ENCODE assay signal across 10 cellular contexts in genomic region chr2:195898505-195898904, GRCh38.
DNase-seq lines count a peak whose midpoint lies in the region; ATAC-seq and TF ChIP-seq lines count a peak whose summit lies in the region.
"Had no signal": no experiment of that assay in that cellular context is flagged by ENCODE, and none has a peak within 500 bp of the region (broad histone marks: within the 10 kb centered on the region; RNA-seq: fewer than 3 reads in every experiment).

No MANE protein-coding gene starts in this region.

- peak overlapping the region; percentile 50 for H3K27ac ChIP-seq in GM23248
- no peak overlapping the region for H3K27ac ChIP-seq in gastroesophageal sphincter
- no peak overlapping the region for H3K27ac ChIP-seq in prostate gland
- H3K27ac ChIP-seq: right lobe of liver had no signal

- peaks cover 23% of the 10 kb centered on the region; the same call in 1 of the 2 replicates for H3F3A ChIP-seq in GM23248 (ENCODE audit: insufficient read depth)

- ATAC-seq in gastroesophageal sphincter (peak; percentile 55), HG03025 (IDR thresholded peaks at IDR 0.05; ENCODE audit: low FRiP score, unreplicated experiment) (no peak), GM19463 (IDR thresholded peaks at IDR 0.05; ENCODE audit: unreplicated experiment) (no peak), HG02884 (IDR thresholded peaks at IDR 0.05; ENCODE audit: unreplicated experiment) (no peak)
- ATAC-seq: GM12878, right lobe of liver had no signal

- CTCF ChIA-PET in GM10248 (lab: Yijun Ruan, JAX) = interaction anchor here (1.0 kb wide), 1 partner anchor 8 kb away, joined by 4 read pairs; no protein-coding TSS in a partner anchor

- H3K36me3 ChIP-seq in GM23248 (ENCODE audit: low read depth) (no peaks in the 10 kb centered on the region), gastroesophageal sphincter (no peaks in the 10 kb centered on the region), prostate gland (no peaks in the 10 kb centered on the region)
- H3K36me3 ChIP-seq: right lobe of liver had no signal

- H3K4me3 ChIP-seq in GM23248 (peak overlapping the region; percentile 22), gastroesophageal sphincter (no peak overlapping the region), prostate gland (no peak overlapping the region)
- H3K4me3 ChIP-seq: GM12878, right lobe of liver had no signal

- H3K4me1 ChIP-seq in GM23248 (ENCODE audit: insufficient read depth) = peaks cover 20% of the 10 kb centered on the region
- H3K4me1 ChIP-seq in gastroesophageal sphincter = peaks cover 0 to 8% (median 0%) of the 10 kb centered on the region in 3 donors
- H3K4me1 ChIP-seq in prostate gland (replicated peaks) = no peaks in the 10 kb centered on the region
- H3K4me1 ChIP-seq: right lobe of liver had no signal

- WGBS in GM23248 (ENCODE audit: low coverage in 1 of 2, low lambda C conversion rate in 2 of 2, missing lambda C conversion rate in 2 of 2), 2 experiments = 1 to 2% methylated on average over 8 of the region's 8 CpGs
- WGBS in gastroesophageal sphincter (ENCODE audit: low coverage in 1 of 2), 2 donors = 4 to 6% methylated on average over 8 of the region's 8 CpGs
- WGBS in prostate gland = 9% methylated on average over 8 of the region's 8 CpGs

- H4K20me1 ChIP-seq in GM23248 (ENCODE audit: insufficient read depth) = no peaks in the 10 kb centered on the region

- H2AFZ ChIP-seq in GM23248 = no peak overlapping the region

- H3K27me3 ChIP-seq in GM23248 (replicated peaks; ENCODE audit: insufficient read depth) = no peaks in the 10 kb centered on the region
- no peaks in the 10 kb centered on the region for H3K27me3 ChIP-seq in gastroesophageal sphincter
- H3K27me3 ChIP-seq in prostate gland (replicated peaks; ENCODE audit: insufficient read depth) = no peaks in the 10 kb centered on the region
- H3K27me3 ChIP-seq: right lobe of liver had no signal

- DNase-seq in GM23248 (peak; percentile 98), SHP77 treated with DMSO at 0.1 percent for 48 hours (lab: John Stamatoyannopoulos, UW) (peak; percentile 43), prostate gland (ENCODE audit: low spot score) (peak; percentile 60), GM10248 (ENCODE audit: extremely low spot score) (no peak)

- H3K9me3 ChIP-seq in GM23248 (ENCODE audit: low read depth) (no peaks in the 10 kb centered on the region), gastroesophageal sphincter (no peaks in the 10 kb centered on the region), prostate gland (no peaks in the 10 kb centered on the region)
- H3K9me3 ChIP-seq: right lobe of liver had no signal

- H3K9me2 ChIP-seq in GM23248 (ENCODE audit: insufficient read depth) = no peaks in the 10 kb centered on the region

- H3K4me2 ChIP-seq in GM23248 (ENCODE audit: unreplicated experiment) = peak overlapping the region; percentile 73

- TF ChIP-seq CTCF in gastroesophageal sphincter (IDR thresholded peaks at IDR 0.05) = no peak
- no peak for TF ChIP-seq CTCF in prostate gland (IDR thresholded peaks at IDR 0.05)
- no peak for TF ChIP-seq CTCF in GM10248 (IDR thresholded peaks at IDR 0.05; ENCODE audit: control extremely low read depth, extremely low read depth, low read depth, missing control alignments)

- intact Hi-C loops in prostate gland (cut with DNase I) = no loop called here

- POLR2A ChIA-PET in GM10248 (lab: Yijun Ruan, JAX) = no interaction called here

- no peak for TF ChIP-seq POLR2A in gastroesophageal sphincter (IDR thresholded peaks at IDR 0.05)
- TF ChIP-seq POLR2A in prostate gland (IDR thresholded peaks at IDR 0.05) = no peak

- no peak for TF ChIP-seq EP300 in gastroesophageal sphincter (IDR thresholded peaks at IDR 0.05)

- in situ Hi-C loops in GM23248 (cut with MboI) = no loop called here

- H3K79me2 ChIP-seq in GM23248 (ENCODE audit: insufficient read depth) = no peaks in the 10 kb centered on the region

- H3K9ac ChIP-seq in GM23248 = no peak overlapping the region
